Comparison of ENCODE assay signal across 11 cellular contexts in genomic region chr2:171225302-171225980, GRCh38.
DNase-seq lines count a peak whose midpoint lies in the region; ATAC-seq, FAIRE-seq and TF ChIP-seq lines count a peak whose summit lies in the region.
"Had no signal": no experiment of that assay in that cellular context is flagged by ENCODE, and none has a peak within 500 bp of the region (broad histone marks: within the 10 kb centered on the region; RNA-seq: fewer than 3 reads in every experiment).

No MANE protein-coding gene starts in this region.

- POLR2A ChIA-PET in A549 (lab: Yijun Ruan, JAX) = no interaction called here
- POLR2A ChIA-PET in naive thymus-derived CD4-positive, alpha-beta T cell (lab: Charles Lee) = no interaction called here

- H3K36me3 Mint-ChIP-seq in naive thymus-derived CD4-positive, alpha-beta T cell = peaks cover 0 to 7% (median 0%) of the 10 kb centered on the region in 5 donors

- peaks cover 0 to 9% (median 0%) of the 10 kb centered on the region in 11 donors for H3K9me3 Mint-ChIP-seq in naive thymus-derived CD4-positive, alpha-beta T cell

- H3K27me3 Mint-ChIP-seq in naive thymus-derived CD4-positive, alpha-beta T cell = no peaks in the 10 kb centered on the region

- DNase-seq in A549 (ENCODE audit: low read depth in 1 of 2, low spot score in 1 of 2) = peak in 1 of 2 experiments; percentile 79
- no peak for DNase-seq in GM18507 (ENCODE audit: extremely low spot score, insufficient read length, low read depth)
- peak; percentile 70 to 93 for DNase-seq in SJSA1 (ENCODE audit: low read depth in 1 of 2, low spot score in 2 of 2)
- peak; percentile 86 for DNase-seq in fibroblast of villous mesenchyme (ENCODE audit: low read depth)
- DNase-seq in NK-92 (lab: John Stamatoyannopoulos, UW; ENCODE audit: unreplicated experiment) = no peak
- DNase-seq in Right ventricle myocardium inferior (ENCODE audit: missing footprints) = no peak
- DNase-seq in NCI-H526 (lab: John Stamatoyannopoulos, UW) = no peak
- no peak for DNase-seq in naive thymus-derived CD4-positive, alpha-beta T cell
- DNase-seq: COR-L47; NCI-H510A; stimulated activated CD4-positive, alpha-beta T cell treated with anti-CD3 and anti-CD28 coated beads, Interleukin-4, amount 100 ng/mL, for 4 hours had no signal

- no peak overlapping the region for H3K4me3 ChIP-seq in A549
- no peak overlapping the region for H3K4me3 ChIP-seq in SJSA1
- no peak overlapping the region for H3K4me3 ChIP-seq in fibroblast of villous mesenchyme (ENCODE audit: low read depth, low read length)
- H3K4me3 ChIP-seq in naive thymus-derived CD4-positive, alpha-beta T cell (ENCODE audit: low read length) = no peak overlapping the region

- H3K36me3 ChIP-seq in SJSA1 = no peaks in the 10 kb centered on the region
- H3K36me3 ChIP-seq in naive thymus-derived CD4-positive, alpha-beta T cell (ENCODE audit: control insufficient read depth in 2 of 3, insufficient read depth in 3 of 3, low read length in 3 of 3) = no peaks in the 10 kb centered on the region

- no peak; the same call in 2 of the 3 replicates for TF ChIP-seq CTCF in A549 (IDR thresholded peaks at IDR 0.05)
- TF ChIP-seq CTCF in fibroblast of villous mesenchyme (IDR thresholded peaks at IDR 0.05; ENCODE audit: insufficient read depth, low read depth, low read length) = peak; percentile 47

- H3K4me1 Mint-ChIP-seq in naive thymus-derived CD4-positive, alpha-beta T cell = peaks cover 0 to 2% (median 0%) of the 10 kb centered on the region in 7 donors

- ATAC-seq in A549 (peak; percentile 99), Right ventricle myocardium inferior (no peak)
- ATAC-seq in naive thymus-derived CD4-positive, alpha-beta T cell = no peak

- TF ChIP-seq EP300 in A549 (IDR thresholded peaks at IDR 0.05) = no peak

- H3K27ac Mint-ChIP-seq in naive thymus-derived CD4-positive, alpha-beta T cell = no peak overlapping the region

- H3K4me1 ChIP-seq in A549 = peaks cover 14% of the 10 kb centered on the region
- H3K4me1 ChIP-seq in SJSA1 (replicated peaks) = peaks cover 35% of the 10 kb centered on the region
- H3K4me1 ChIP-seq in naive thymus-derived CD4-positive, alpha-beta T cell (ENCODE audit: control insufficient read depth in 2 of 2, insufficient read depth in 2 of 2, low read length in 2 of 2) = no peaks in the 10 kb centered on the region

- intact Hi-C loops in Right ventricle myocardium inferior (cut with DNase I) = no loop called here
- intact Hi-C loops in naive thymus-derived CD4-positive, alpha-beta T cell (cut with micrococcal nuclease) = no loop called here

- no peaks in the 10 kb centered on the region for H3K27me3 ChIP-seq in SJSA1 (replicated peaks)
- no peaks in the 10 kb centered on the region for H3K27me3 ChIP-seq in naive thymus-derived CD4-positive, alpha-beta T cell (ENCODE audit: control insufficient read depth in 2 of 2, insufficient read depth in 2 of 2, low read length in 2 of 2)

- no peak for TF ChIP-seq POLR2A in A549 (IDR thresholded peaks at IDR 0.05; ENCODE audit: low read length)

- peaks cover 9% of the 10 kb centered on the region; the same call in 2 of the 3 replicates for H3K9me3 ChIP-seq in A549
- no peaks in the 10 kb centered on the region; the same call in 1 of the 2 replicates for H3K9me3 ChIP-seq in SJSA1 (replicated peaks)
- no peaks in the 10 kb centered on the region for H3K9me3 ChIP-seq in naive thymus-derived CD4-positive, alpha-beta T cell (ENCODE audit: control insufficient read depth in 2 of 3, low read length in 3 of 3)

- peak in 1 of 2 experiments; percentile 20; a peak in 1 of 5 replicates for TF ChIP-seq RAD21 in A549 (conservative IDR thresholded peaks at IDR 0.05 in 1 of 2, IDR thresholded peaks at IDR 0.05 in 1 of 2)

- FAIRE-seq in A549 (lab: Jason Lieb, UNC) (peak; percentile 39), GM18507 (lab: Jason Lieb, UNC) (peak; percentile 68)

- WGBS in A549 (ENCODE audit: missing lambda C conversion rate) = 31% methylated on average over 3 of the region's 3 CpGs

- no peak overlapping the region for H3K4me3 Mint-ChIP-seq in naive thymus-derived CD4-positive, alpha-beta T cell

- peak overlapping the region; percentile 35 for H3K4me2 ChIP-seq in A549

- CTCF ChIA-PET in A549 (lab: Yijun Ruan, JAX) = interaction anchor here (0.6 to 1.0 kb wide), 2 partner anchors 24 to 1403 kb away, joined by 3 read pairs; no protein-coding TSS in a partner anchor
- CTCF ChIA-PET in naive thymus-derived CD4-positive, alpha-beta T cell (lab: Charles Lee) = interaction anchor here (0.7 kb wide), 1 partner anchor 89 kb away, joined by 3 read pairs; no protein-coding TSS in a partner anchor

- H3K27ac ChIP-seq in A549 (no peak overlapping the region), SJSA1 (peak overlapping the region; percentile 74)
- H3K27ac ChIP-seq in naive thymus-derived CD4-positive, alpha-beta T cell (ENCODE audit: low read depth, low read length) = no peak overlapping the region

TF ChIP-seq in A549, 52 proteins besides CTCF, POLR2A, EP300 and RAD21:
- TF ChIP-seq RARB (CRISPR knock-in tag; IDR thresholded peaks at IDR 0.05) (no peak), FOSL2 (IDR thresholded peaks at IDR 0.05) (peak; percentile 34; the same call in 1 of the 2 replicates), FOSL2 (CRISPR knock-in tag; IDR thresholded peaks at IDR 0.05) (peak; percentile 75), PHF8 (IDR thresholded peaks at IDR 0.05; ENCODE audit: borderline replicate concordance, low read depth) (no peak), HES2 (IDR thresholded peaks at IDR 0.05) (no peak), JUNB (IDR thresholded peaks at IDR 0.05) (peak; percentile 57; the same call in 1 of the 2 replicates), MAFK (IDR thresholded peaks at IDR 0.05; ENCODE audit: partially characterized antibody) (peak; percentile 52), NPAS2 (CRISPR knock-in tag; IDR thresholded peaks at IDR 0.05; ENCODE audit: borderline replicate concordance) (no peak), ZFP36 (IDR thresholded peaks at IDR 0.05; ENCODE audit: borderline replicate concordance, partially characterized antibody) (peak; percentile 56), HOXB5 (CRISPR knock-in tag; IDR thresholded peaks at IDR 0.05) (no peak), JUN (IDR thresholded peaks at IDR 0.05) (no peak), ZC3H11A (IDR thresholded peaks at IDR 0.05) (no peak)
- TF ChIP-seq, protein P1, sequence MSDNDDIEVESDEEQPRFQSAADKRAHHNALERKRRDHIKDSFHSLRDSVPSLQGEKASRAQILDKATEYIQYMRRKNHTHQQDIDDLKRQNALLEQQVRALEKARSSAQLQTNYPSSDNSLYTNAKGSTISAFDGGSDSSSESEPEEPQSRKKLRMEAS (IDR thresholded peaks at IDR 0.05) = 0 out of 2 replicates have a peak, but pooled peaks have one; percentile 26

Comparison
In these comparisons a context has a peak if more than half of its experiments do, and no peak if none do; other contexts are left out.
1. ATAC-seq: peak in A549 (2 of 2); none in Right ventricle myocardium inferior (single experiment) and naive thymus-derived CD4-positive, alpha-beta T cell (single experiment).
2. DNase-seq: peak in SJSA1 (2 of 2) and fibroblast of villous mesenchyme (single experiment); none in GM18507 (single experiment), NK-92 (single experiment), Right ventricle myocardium inferior (single experiment), NCI-H526 (0 of 2) and naive thymus-derived CD4-positive, alpha-beta T cell (0 of 9).